In genomic region chr3:156404217-156404616, GRCh38 we compare ENCODE assay signal across 15 cellular contexts.
A peak's percentile ranks its signal among the peaks of the same experiment; 100 is the strongest.
DNase-seq lines count a peak whose midpoint lies in the region; ATAC-seq, FAIRE-seq and TF ChIP-seq lines count a peak whose summit lies in the region.
"Had no signal": no experiment of that assay in that cellular context is flagged by ENCODE, and none has a peak within 500 bp of the region (broad histone marks: within the 10 kb centered on the region; RNA-seq: fewer than 3 reads in every experiment).

No MANE protein-coding gene starts in this region.

- H3K4me3 ChIP-seq in BE2C (ENCODE audit: low read depth, low read length): no peak overlapping the region

- no peaks in the 10 kb centered on the region for H3K36me3 ChIP-seq in BE2C

- no peak for TF ChIP-seq CTCF in BE2C (IDR thresholded peaks at IDR 0.05; ENCODE audit: low read depth, low read length)

- H3K27me3 ChIP-seq in BE2C: no peaks in the 10 kb centered on the region

- ATAC-seq in HG03460 (IDR thresholded peaks at IDR 0.05; ENCODE audit: unreplicated experiment): no peak
- ATAC-seq: CD8-positive, alpha-beta T cell had no signal

- peak; percentile 85 for FAIRE-seq in frontal cortex (lab: Jason Lieb, UNC)
- FAIRE-seq: A204.1, GM12892 had no signal

- H3K9me3 ChIP-seq in BE2C: no peaks in the 10 kb centered on the region
- H3K9me3 ChIP-seq: Caco-2 had no signal

- peaks cover 21% of the 10 kb centered on the region for H3K4me1 ChIP-seq in BE2C
- H3K4me1 ChIP-seq: Caco-2 had no signal

- DNase-seq in NCI-H1417 treated with DMSO at 0.1 percent for 48 hours (lab: John Stamatoyannopoulos, UW): peak; percentile 40
- DNase-seq in frontal cortex (ENCODE audit: low spot score in 2 of 2): peak; percentile 12 to 28
- peak; percentile 60 for DNase-seq in midbrain (lab: John Stamatoyannopoulos, UW)
- no peak for DNase-seq in ecto neural progenitor cell (ENCODE audit: low spot score)
- no peak for DNase-seq in BE2C
- DNase-seq in 8988T: no peak
- DNase-seq: Caco-2; CD8-positive, alpha-beta T cell; DND-41; GDM1; GOT3; H9 had no signal

Comparison
In these comparisons a context has a peak if more than half of its experiments do, and no peak if none do; other contexts are left out.
1. DNase-seq: peak in NCI-H1417 treated with DMSO at 0.1 percent for 48 hours (single experiment), frontal cortex (2 of 2) and midbrain (single experiment); none in ecto neural progenitor cell (single experiment), BE2C (single experiment) and 8988T (single experiment).